1 cellular context compared by ENCODE assay signal in genomic region chr6:137755284-137755683, GRCh38.
TF ChIP-seq lines count a peak whose summit lies in the region.

No MANE protein-coding gene starts in this region.

TF ChIP-seq in GM12878, 131 proteins besides CTCF, POLR2A, EP300 and RAD21 (continued from another document):
- TF ChIP-seq RBBP5 (conservative IDR thresholded peaks at IDR 0.05) = no peak
- TF ChIP-seq FOXM1 (IDR thresholded peaks at IDR 0.05; ENCODE audit: low read depth, low read length) = no peak
- no peak for TF ChIP-seq ZBTB11 (CRISPR knock-in tag; IDR thresholded peaks at IDR 0.05)
- no peak for TF ChIP-seq EZH2 (IDR thresholded peaks at IDR 0.05; ENCODE audit: borderline replicate concordance, control insufficient read depth, low read depth, low read length)
- no peak for TF ChIP-seq SKIL (IDR thresholded peaks at IDR 0.05; ENCODE audit: low read depth, poor library complexity, severe bottlenecking)
- no peak for TF ChIP-seq ZBED1 (IDR thresholded peaks at IDR 0.05; ENCODE audit: borderline replicate concordance)
